In genomic region chr6:132919476-132919875, GRCh38 we compare ENCODE assay signal across 10 cellular contexts.
DNase-seq lines count a peak whose midpoint lies in the region; ATAC-seq and TF ChIP-seq lines count a peak whose summit lies in the region.
"Had no signal": no experiment of that assay in that cellular context is flagged by ENCODE, and none has a peak within 500 bp of the region (broad histone marks: within the 10 kb centered on the region; RNA-seq: fewer than 3 reads in every experiment).

No MANE protein-coding gene starts in this region.

- ATAC-seq in HG03025 (IDR thresholded peaks at IDR 0.05; ENCODE audit: low FRiP score, unreplicated experiment), result no peak

- peak overlapping the region; percentile 40 for H3K27ac ChIP-seq in cardiac muscle cell

- H3K36me3 ChIP-seq in cardiac muscle cell, result no peaks in the 10 kb centered on the region

- H3K27me3 ChIP-seq in cardiac muscle cell, result no peaks in the 10 kb centered on the region

- intact Hi-C loops in posterior vena cava (cut with DNase I), result no loop called here

- in situ Hi-C loops in Caki2 (cut with HindIII; ENCODE audit: low pct_unique_long_range_greater_than_20kb, low sequenced_read_pairs), result no loop called here

- H3K9me3 ChIP-seq in cardiac muscle cell (ENCODE audit: low read depth), result no peaks in the 10 kb centered on the region

- H3K4me3 ChIP-seq in cardiac muscle cell, result no peak overlapping the region

- no peak for TF ChIP-seq CTCF in cardiac muscle cell (IDR thresholded peaks at IDR 0.05; ENCODE audit: low read depth, low read length)

- DNase-seq in Caki2 (ENCODE audit: low read depth), result peak; percentile 11
- DNase-seq in T1000 (lab: John Stamatoyannopoulos, UW), result peak; percentile 3
- DNase-seq in cardiac muscle cell (ENCODE audit: low read depth in 1 of 2, low spot score in 1 of 2), result peak; percentile 57 to 97
- peak; percentile 88 for DNase-seq in posterior vena cava (ENCODE audit: low spot score)
- no peak for DNase-seq in NOMO-1 (lab: John Stamatoyannopoulos, UW; ENCODE audit: unreplicated experiment in 2 of 2)
- no peak for DNase-seq in activated CD8-positive, alpha-beta memory T cell treated with anti-CD3 and anti-CD28 coated beads for 24 hours
- DNase-seq in cortex of kidney (lab: John Stamatoyannopoulos, UW), result no peak
- DNase-seq: DMS79; effector CD8-positive, alpha-beta T cell had no signal

- peaks cover 19% of the 10 kb centered on the region for H3K4me1 ChIP-seq in cardiac muscle cell (ENCODE audit: low read depth)

Comparison
In these comparisons a context has a peak if more than half of its experiments do, and no peak if none do; other contexts are left out.
1. DNase-seq: peak in Caki2 (single experiment), T1000 (single experiment), cardiac muscle cell (2 of 2) and posterior vena cava (single experiment); none in NOMO-1 (0 of 2), activated CD8-positive, alpha-beta memory T cell treated with anti-CD3 and anti-CD28 coated beads for 24 hours (single experiment) and cortex of kidney (single experiment).